Comparison of ENCODE assay signal across 8 cellular contexts in the genomic region with DNA sequence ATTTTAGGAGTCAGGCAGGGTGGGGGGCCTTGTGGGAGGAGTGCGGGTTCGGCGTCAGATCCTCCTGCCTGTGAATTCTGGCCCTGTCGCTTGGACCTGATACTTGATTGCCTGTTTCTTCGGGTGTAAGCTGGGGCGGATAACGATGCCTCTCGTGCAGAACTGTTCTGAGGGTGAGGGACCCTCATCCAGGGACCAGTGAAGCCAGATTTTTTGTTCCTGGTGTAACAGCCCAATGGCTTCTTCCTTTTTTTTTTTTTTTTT. TPM values are rescaled to one million over a fixed set of nuclear protein-coding genes. Genes with fewer than 3 reads are reported as not detected.
DNase-seq lines count a peak whose midpoint lies in the region; ATAC-seq and TF ChIP-seq lines count a peak whose summit lies in the region.

No MANE protein-coding gene starts in this region.

- H3K9me3 ChIP-seq in RWPE2 (ENCODE audit: severe bottlenecking) (peaks cover 4% of the 10 kb centered on the region), esophagus squamous epithelium (no peaks in the 10 kb centered on the region), gastroesophageal sphincter (no peaks in the 10 kb centered on the region)

- no peak for TF ChIP-seq EP300 in gastroesophageal sphincter (IDR thresholded peaks at IDR 0.05)

- no peak for TF ChIP-seq CTCF in GM12865 (IDR thresholded peaks at IDR 0.05; ENCODE audit: insufficient read depth, low read depth, low read length, missing control alignments)
- no peak for TF ChIP-seq CTCF in RWPE2 (IDR thresholded peaks at IDR 0.05; ENCODE audit: poor library complexity, severe bottlenecking)
- TF ChIP-seq CTCF in esophagus squamous epithelium (IDR thresholded peaks at IDR 0.05), result no peak
- TF ChIP-seq CTCF in retinal pigment epithelial cell (conservative IDR thresholded peaks at IDR 0.05; ENCODE audit: low read depth, low read length), result no peak
- TF ChIP-seq CTCF in gastroesophageal sphincter (IDR thresholded peaks at IDR 0.05), result no peak

- TF ChIP-seq POLR2A in esophagus squamous epithelium (IDR thresholded peaks at IDR 0.05), result no peak
- no peak for TF ChIP-seq POLR2A in gastroesophageal sphincter (IDR thresholded peaks at IDR 0.05)

- H3K4me1 ChIP-seq in RWPE2 (ENCODE audit: insufficient read depth, poor library complexity, severe bottlenecking) (peaks cover 7% of the 10 kb centered on the region), esophagus squamous epithelium (peaks cover 15 to 45% (median 20%) of the 10 kb centered on the region in 3 donors), gastroesophageal sphincter (peaks cover 0 to 32% (median 13%) of the 10 kb centered on the region in 3 donors)

- H3K4me3 ChIP-seq in GM12865 (ENCODE audit: low read depth, low read length), result peak overlapping the region; percentile 92
- peak overlapping the region; percentile 90 for H3K4me3 ChIP-seq in RWPE2 (ENCODE audit: severe bottlenecking)
- peak overlapping the region in 3 of 4 donors; percentile 69 to 100 (median 97) for H3K4me3 ChIP-seq in esophagus squamous epithelium
- H3K4me3 ChIP-seq in retinal pigment epithelial cell (ENCODE audit: low read length), result peak overlapping the region; percentile 79
- H3K4me3 ChIP-seq in gastroesophageal sphincter, result peak overlapping the region in 1 of 2 donors; percentile 95

- intact Hi-C loops in esophagus squamous epithelium (cut with DNase I), result loop anchor here (5.0 to 10.0 kb wide), 3 partner anchors 48 to 158 kb away; partner anchors contain the start of gene WDR45B

- no peak for DNase-seq in GM12865 (ENCODE audit: low read depth)
- DNase-seq in RWPE2 (ENCODE audit: low spot score), result no peak
- no peak for DNase-seq in esophagus squamous epithelium (lab: John Stamatoyannopoulos, UW)
- no peak for DNase-seq in retinal pigment epithelial cell (ENCODE audit: low read depth)
- no peak for DNase-seq in DMS114 treated with DMSO at 0.1 percent for 48 hours (lab: John Stamatoyannopoulos, UW; ENCODE audit: unreplicated experiment)
- DNase-seq in A172 (ENCODE audit: low spot score), result no peak

- ATAC-seq in RWPE2 (ENCODE audit: low read depth) (no peak), gastroesophageal sphincter (no peak), GM18868 (IDR thresholded peaks at IDR 0.05; ENCODE audit: unreplicated experiment) (no peak)

- H3K27me3 ChIP-seq in RWPE2 (ENCODE audit: insufficient read depth, poor library complexity, severe bottlenecking), result no peaks in the 10 kb centered on the region
- H3K27me3 ChIP-seq in esophagus squamous epithelium, result no peaks in the 10 kb centered on the region
- no peaks in the 10 kb centered on the region for H3K27me3 ChIP-seq in gastroesophageal sphincter

- 39 to 62% methylated on average over 8 of the region's 8 CpGs for WGBS in esophagus squamous epithelium, 2 donors
- 49 to 56% methylated on average over 8 of the region's 8 CpGs for WGBS in gastroesophageal sphincter (ENCODE audit: low coverage in 1 of 2), 2 donors

- H3K27ac ChIP-seq in RWPE2 (ENCODE audit: poor library complexity, severe bottlenecking) (no peak overlapping the region), esophagus squamous epithelium (peak overlapping the region in 1 of 4 donors; percentile 89), gastroesophageal sphincter (peak overlapping the region in 1 of 4 donors; percentile 93)

- peaks cover 30% of the 10 kb centered on the region for H3K36me3 ChIP-seq in RWPE2 (ENCODE audit: low read depth)
- H3K36me3 ChIP-seq in esophagus squamous epithelium, result peaks cover 0 to 20% (median 0%) of the 10 kb centered on the region in 3 donors
- peaks cover 0 to 13% of the 10 kb centered on the region in 2 donors for H3K36me3 ChIP-seq in gastroesophageal sphincter

RNA-seq across cellular contexts. Expression of gene TBCD, which starts 1.3 kb away (rescaled TPM):
- total RNA-seq in esophagus squamous epithelium, result 10 to 100 TPM; 38.8 to 58.3 (median 55.0) TPM
- 29.8 and 38.7 TPM in 2 replicates for total RNA-seq in A172 (2014; rRNA removed; shearing (Covaris generic))
- 10 to 100 TPM; 32.0 to 57.8 (median 47.0) TPM for total RNA-seq in gastroesophageal sphincter

RNA-seq across cellular contexts. Expression of gene FN3K, which starts 17.7 kb away (rescaled TPM):
- total RNA-seq in esophagus squamous epithelium, result 10 to 100 TPM in 1 of 4 donors, 1 to 10 TPM in 1, under 1 TPM in 1, not detected in 1; 0.44 to 10.2 (median 2.3) TPM
- 2.1 and 2.9 TPM in 2 replicates for total RNA-seq in A172 (2014; rRNA removed; shearing (Covaris generic))
- total RNA-seq in gastroesophageal sphincter, result 10 to 100 TPM in 1 of 4 donors, 1 to 10 TPM in 3; 6.9 to 22.0 (median 8.6) TPM

RNA-seq across cellular contexts. Expression of gene FN3KRP, which starts 36.6 kb away (rescaled TPM):
- 10 to 100 TPM in 2 of 4 donors, 1 to 10 TPM in 2; 9.1 to 13.5 (median 10.2) TPM for total RNA-seq in esophagus squamous epithelium
- 50.0 and 54.4 TPM in 2 replicates for total RNA-seq in A172 (2014; rRNA removed; shearing (Covaris generic))
- total RNA-seq in gastroesophageal sphincter, result 10 to 100 TPM; 12.8 to 22.9 (median 18.2) TPM

RNA-seq across cellular contexts. Expression of gene RAB40B, which starts 54.6 kb away (rescaled TPM):
- 10 to 100 TPM in 2 of 4 donors, 1 to 10 TPM in 2; 3.4 to 20.8 (median 9.8) TPM for total RNA-seq in esophagus squamous epithelium
- 9.9 and 15.0 TPM in 2 replicates for total RNA-seq in A172 (2014; rRNA removed; shearing (Covaris generic))
- total RNA-seq in gastroesophageal sphincter, result 10 to 100 TPM; 10.4 to 25.5 (median 19.2) TPM
